10 cellular contexts compared by ENCODE assay signal in genomic region chr19:18225355-18225701, GRCh38. TPM values are rescaled to one million over a fixed set of nuclear protein-coding genes. Genes with fewer than 3 reads are reported as not detected.
DNase-seq lines count a peak whose midpoint lies in the region; ATAC-seq, FAIRE-seq and TF ChIP-seq lines count a peak whose summit lies in the region.
"Had no signal": no experiment of that assay in that cellular context is flagged by ENCODE, and none has a peak within 500 bp of the region (broad histone marks: within the 10 kb centered on the region; RNA-seq: fewer than 3 reads in every experiment).

No MANE protein-coding gene starts in this region.

- H3K4me3 Mint-ChIP-seq in CD8-positive, alpha-beta T cell: peak overlapping the region; percentile 80

- peaks cover 13% of the 10 kb centered on the region for H3K23me2 ChIP-seq in H1 (ENCODE audit: low read depth, low read length)

- peak overlapping the region; percentile 6; the same call in 1 of the 2 replicates for H2BK15ac ChIP-seq in H1 (ENCODE audit: low read length)

- no peak overlapping the region for H4K5ac ChIP-seq in H1 (ENCODE audit: insufficient read length, low read depth, low read length)

- WGBS in H1 (ENCODE audit: extremely low coverage in 1 of 2, insufficient coverage in 1 of 2, insufficient read length in 1 of 2, insufficient replicate concordance in 2 of 2, low coverage in 1 of 2, low lambda C conversion rate in 2 of 2, missing lambda C conversion rate in 1 of 2), 2 experiments: 41% methylated on average over 16 of the region's 16 CpGs; no CpG with 5 or more reads in 1 of the 2 experiments
- WGBS in prostate gland: 20% methylated on average over 15 of the region's 16 CpGs

- peaks cover 55% of the 10 kb centered on the region for H3K27me3 Mint-ChIP-seq in CD8-positive, alpha-beta T cell (ENCODE audit: low read depth)

- H3K27ac Mint-ChIP-seq in CD8-positive, alpha-beta T cell: no peak overlapping the region

- no peak overlapping the region for H3K27ac ChIP-seq in CD8-positive, alpha-beta T cell (ENCODE audit: low read depth, low read length)
- H3K27ac ChIP-seq in OCI-LY1 (ENCODE audit: low read depth, low read length, poor library complexity, severe bottlenecking): no peak overlapping the region
- no peak overlapping the region for H3K27ac ChIP-seq in H1 (ENCODE audit: low read depth, low read length)
- no peak overlapping the region for H3K27ac ChIP-seq in parathyroid adenoma
- peak overlapping the region in 1 of 2 donors; percentile 23 for H3K27ac ChIP-seq in prostate gland

- no peak overlapping the region for H3K4me3 ChIP-seq in CD8-positive, alpha-beta T cell (ENCODE audit: low read depth, low read length)
- H3K4me3 ChIP-seq in OCI-LY1 (ENCODE audit: low read depth, low read length, poor library complexity, severe bottlenecking) (no peak overlapping the region), H1 (ENCODE audit: extremely low read depth in 1 of 4, insufficient read depth in 2 of 4, low read depth in 3 of 4, low read length in 4 of 4) (peak overlapping the region in 2 of 4 experiments; percentile 40 to 72; a peak in 3 of 8 replicates), parathyroid adenoma (ENCODE audit: low read depth, low read length) (no peak overlapping the region), prostate gland (no peak overlapping the region)

- H3K4me1 ChIP-seq in CD8-positive, alpha-beta T cell (ENCODE audit: insufficient read depth, low read length): peaks cover 20% of the 10 kb centered on the region
- H3K4me1 ChIP-seq in OCI-LY1 (ENCODE audit: insufficient read depth, low read length, severe bottlenecking) (peaks cover 16% of the 10 kb centered on the region), H1 (replicated peaks in 1 of 4; ENCODE audit: control insufficient read depth in 3 of 4, insufficient read depth in 4 of 4, low read length in 3 of 4) (peaks cover 0 to 18% (median 13%) of the 10 kb centered on the region in 4 experiments; a peak in 6 of 7 replicates), parathyroid adenoma (peaks cover 6% of the 10 kb centered on the region), prostate gland (replicated peaks) (peaks cover 6% of the 10 kb centered on the region)

- H3K9me2 ChIP-seq in OCI-LY1 (ENCODE audit: low read depth, low read length): no peaks in the 10 kb centered on the region

- peak overlapping the region; percentile 48 for H3K18ac ChIP-seq in H1 (ENCODE audit: extremely low read depth, low read length)

- no peak for DNase-seq in CD8-positive, alpha-beta T cell
- no peak for DNase-seq in H1 (ENCODE audit: low read depth in 1 of 2, low spot score in 2 of 2)
- DNase-seq in NCI-H2107 (lab: John Stamatoyannopoulos, UW): no peak
- DNase-seq in prostate gland (ENCODE audit: low spot score): no peak
- DNase-seq in NCI-H1092 treated with DMSO at 0.1 percent for 48 hours (lab: John Stamatoyannopoulos, UW): no peak
- DNase-seq: T-helper 1 cell had no signal

- H3K4me1 Mint-ChIP-seq in CD8-positive, alpha-beta T cell (ENCODE audit: low read depth): peaks cover 18% of the 10 kb centered on the region

- no peaks in the 10 kb centered on the region for H3K36me3 ChIP-seq in CD8-positive, alpha-beta T cell (ENCODE audit: insufficient read depth, low read length)
- H3K36me3 ChIP-seq in OCI-LY1 (ENCODE audit: insufficient read depth, low read length) (no peaks in the 10 kb centered on the region), H1 (ENCODE audit: control insufficient read depth in 2 of 4, insufficient read depth in 4 of 4, low read length in 3 of 4) (no peaks in the 10 kb centered on the region), parathyroid adenoma (ENCODE audit: control insufficient read depth, insufficient read depth, low read length) (no peaks in the 10 kb centered on the region), prostate gland (no peaks in the 10 kb centered on the region)

- H3K9ac ChIP-seq in OCI-LY1 (ENCODE audit: low read length) (no peak overlapping the region), H1 (replicated peaks in 1 of 4; ENCODE audit: extremely low read depth in 1 of 4, low read depth in 3 of 4, low read length in 3 of 4) (no peak overlapping the region), parathyroid adenoma (no peak overlapping the region)

- no peak overlapping the region for H3K4ac ChIP-seq in H1 (replicated peaks; ENCODE audit: insufficient read length, low read depth, low read length)

- H3K23ac ChIP-seq in H1 (ENCODE audit: insufficient read length): no peak overlapping the region

- H2BK12ac ChIP-seq in H1 (ENCODE audit: low read depth, low read length): peak overlapping the region; percentile 29; the same call in 1 of the 2 replicates

- POLR2A ChIA-PET in CD8-positive, alpha-beta T cell (lab: Charles Lee): no interaction called here
- POLR2A ChIA-PET in H1 (lab: Charles Lee; ENCODE audit: partially characterized antibody): interaction anchor here (1.0 to 3.0 kb wide), 5 partner anchors 8 to 97 kb away, joined by 4 to 18 read pairs (median 9); partner anchors contain the start of genes JUND and LSM4

- no peak overlapping the region for H2BK120ac ChIP-seq in H1 (replicated peaks; ENCODE audit: low read depth, low read length)

- TF ChIP-seq POLR2A in H1 (IDR thresholded peaks at IDR 0.05; ENCODE audit: control extremely low read depth in 1 of 2, low read depth in 2 of 2, low read length in 2 of 2) (no peak), prostate gland (IDR thresholded peaks at IDR 0.05) (no peak)

- H3K79me1 ChIP-seq in H1 (ENCODE audit: low read depth, low read length): no peaks in the 10 kb centered on the region

- H2BK20ac ChIP-seq in H1 (ENCODE audit: low read length): 0 out of 2 replicates have a peak overlapping the region, but pooled peaks have one; percentile 34

- ATAC-seq in CD8-positive, alpha-beta T cell: no peak
- ATAC-seq in HG03139 (IDR thresholded peaks at IDR 0.05; ENCODE audit: unreplicated experiment): no peak

- H3F3A ChIP-seq in OCI-LY1 (ENCODE audit: insufficient read depth, low read length): no peaks in the 10 kb centered on the region

- intact Hi-C loops in CD8-positive, alpha-beta T cell (cut with DNase I, micrococcal nuclease): no loop called here
- intact Hi-C loops in prostate gland (cut with DNase I): no loop called here

- no peaks in the 10 kb centered on the region for H3K36me3 Mint-ChIP-seq in CD8-positive, alpha-beta T cell

- no peak overlapping the region for H4K91ac ChIP-seq in H1 (replicated peaks; ENCODE audit: insufficient read length, low read length)

- H4K8ac ChIP-seq in H1 (ENCODE audit: extremely low read depth, insufficient read depth, low read length): peak overlapping the region; percentile 36; the same call in 1 of the 2 replicates

- H2AFZ ChIP-seq in OCI-LY1 (ENCODE audit: low read length): no peak overlapping the region
- H2AFZ ChIP-seq in H1 (ENCODE audit: low read length): no peak overlapping the region
- peak overlapping the region; percentile 74 for H2AFZ ChIP-seq in parathyroid adenoma

- TF ChIP-seq CTCF in CD8-positive, alpha-beta T cell (IDR thresholded peaks at IDR 0.05): no peak
- TF ChIP-seq CTCF in OCI-LY1 (IDR thresholded peaks at IDR 0.05; ENCODE audit: low read length) (no peak), H1 (IDR thresholded peaks at IDR 0.05; ENCODE audit: control extremely low read depth in 1 of 3, insufficient read depth in 1 of 3, low read depth in 1 of 3, low read length in 3 of 3) (no peak), parathyroid adenoma (IDR thresholded peaks at IDR 0.05) (no peak), prostate gland (IDR thresholded peaks at IDR 0.05) (no peak)

- no peak overlapping the region for H3K56ac ChIP-seq in H1 (replicated peaks; ENCODE audit: insufficient read length, low read depth, low read length)

- H2AK5ac ChIP-seq in H1 (ENCODE audit: low read depth, low read length): no peak overlapping the region

- peaks cover 35% of the 10 kb centered on the region for H3K27me3 ChIP-seq in CD8-positive, alpha-beta T cell (ENCODE audit: insufficient read depth, low read length)
- H3K27me3 ChIP-seq in OCI-LY1 (ENCODE audit: insufficient read depth, low read length) (0 out of 2 replicates have a peak, but pooled peaks cover 3% of the 10 kb centered on the region), H1 (replicated peaks in 1 of 4; ENCODE audit: control insufficient read depth in 3 of 4, extremely low read depth in 1 of 4, insufficient read depth in 3 of 4, low read length in 3 of 4) (peaks cover 10 to 23% (median 17%) of the 10 kb centered on the region in 4 experiments), parathyroid adenoma (ENCODE audit: control insufficient read depth, insufficient read depth, low read length) (no peaks in the 10 kb centered on the region), prostate gland (replicated peaks; ENCODE audit: insufficient read depth) (peaks cover 17% of the 10 kb centered on the region)

- FAIRE-seq in H1 (lab: Jason Lieb, UNC): no peak
- FAIRE-seq: D721Med had no signal

- no peak overlapping the region for H3K14ac ChIP-seq in H1 (ENCODE audit: insufficient read length)

- no peaks in the 10 kb centered on the region for H3K9me3 Mint-ChIP-seq in CD8-positive, alpha-beta T cell

- no peak overlapping the region for H2BK5ac ChIP-seq in H1 (ENCODE audit: low read depth, low read length)

- H3K9me3 ChIP-seq in CD8-positive, alpha-beta T cell (ENCODE audit: low read length): no peaks in the 10 kb centered on the region
- H3K9me3 ChIP-seq in OCI-LY1 (ENCODE audit: low read length): no peaks in the 10 kb centered on the region
- no peaks in the 10 kb centered on the region for H3K9me3 ChIP-seq in H1 (ENCODE audit: insufficient read depth in 2 of 2, low read depth in 1 of 2, low read length in 1 of 2)
- H3K9me3 ChIP-seq in parathyroid adenoma (ENCODE audit: control insufficient read depth, low read length): no peaks in the 10 kb centered on the region
- no peaks in the 10 kb centered on the region for H3K9me3 ChIP-seq in prostate gland

- CTCF ChIA-PET in CD8-positive, alpha-beta T cell (lab: Charles Lee): interaction anchor here (2.1 kb wide), 1 partner anchor 27 kb away, joined by 13 read pairs; no protein-coding TSS in a partner anchor
- CTCF ChIA-PET in H1 (lab: Charles Lee; ENCODE audit: partially characterized antibody): interaction anchor here (0.6 to 2.3 kb wide), 7 partner anchors 10 to 97 kb away, joined by 3 to 15 read pairs (median 4); partner anchors contain the start of gene LSM4

- no peak for TF ChIP-seq EP300 in H1 (IDR thresholded peaks at IDR 0.05; ENCODE audit: borderline replicate concordance in 1 of 2, low read depth in 2 of 2, low read length in 2 of 2)

- TF ChIP-seq RAD21 in H1 (IDR thresholded peaks at IDR 0.05 in 1 of 2, conservative IDR thresholded peaks at IDR 0.05 in 1 of 2; ENCODE audit: low read depth in 2 of 2, low read length in 2 of 2): no peak

- H3K4me2 ChIP-seq in OCI-LY1 (ENCODE audit: low read length): peak overlapping the region; percentile 66; the same call in 1 of the 2 replicates
- H3K4me2 ChIP-seq in H1 (ENCODE audit: insufficient read depth in 1 of 2, low read depth in 2 of 2, low read length in 2 of 2): peak overlapping the region; percentile 72 to 98
- H3K4me2 ChIP-seq in parathyroid adenoma (ENCODE audit: low read length): peak overlapping the region; percentile 77

- H3K79me2 ChIP-seq in OCI-LY1 (ENCODE audit: insufficient read depth, low read length): no peaks in the 10 kb centered on the region
- H3K79me2 ChIP-seq in H1 (ENCODE audit: control insufficient read depth in 1 of 2, insufficient read depth in 2 of 2, low read length in 2 of 2): no peaks in the 10 kb centered on the region
- H3K79me2 ChIP-seq in parathyroid adenoma: no peaks in the 10 kb centered on the region

- H4K20me1 ChIP-seq in OCI-LY1 (ENCODE audit: insufficient read depth, low read length) (no peaks in the 10 kb centered on the region), H1 (replicated peaks in 1 of 2; ENCODE audit: control insufficient read depth in 1 of 2, insufficient read depth in 2 of 2, low read length in 2 of 2) (no peaks in the 10 kb centered on the region)

RNA-seq across cellular contexts. Expression of gene PDE4C, which starts 0.9 kb away (rescaled TPM):
- under 1 TPM in 1 of 2 experiments, not detected in 1; 0.71 TPM for total RNA-seq in CD8-positive, alpha-beta T cell
- 2.3 and 2.7 TPM in 2 replicates for total RNA-seq in H1 (2021; fragmentation: NEBNext Ultra II Directional; extraction: Animal tissue kit (Norgen Biotek cat#: 25700))
- 3.1 and 3.7 TPM in 2 replicates for polyA plus RNA-seq in H1 (2011; rRNA removed)
- 4.7 TPM for polyA plus RNA-seq in H1 (2011; cell fraction: cytosol; rRNA removed)
- polyA plus RNA-seq in H1 (2011; cell fraction: nucleus; rRNA removed): 10.8 TPM
- 1.8 to 3.1 TPM (median 2.3 TPM) in 4 replicates for polyA plus RNA-seq in H1 (2012, experiment 1 of 2)
- polyA plus RNA-seq in H1 (2012, experiment 2 of 2): 1.1 TPM
- 0.71 TPM for polyA plus RNA-seq in H1 (2013, experiment 1 of 2)
- 0.85 TPM for polyA plus RNA-seq in H1 (2013, experiment 2 of 2)
- polyA minus RNA-seq in H1 (2011; rRNA and poly(A)+ RNA removed): 2.6 and 5.2 TPM in 2 replicates
- polyA minus RNA-seq in H1 (2011; cell fraction: cytosol; rRNA and poly(A)+ RNA removed): 3.2 TPM
- 8.1 TPM for polyA minus RNA-seq in H1 (2011; cell fraction: nucleus; rRNA and poly(A)+ RNA removed)
- total RNA-seq in prostate gland: 1 to 10 TPM in 1 of 2 donors, under 1 TPM in 1; 0.27 to 1.6 TPM

RNA-seq across cellular contexts. Expression of gene RAB3A, which starts 21.5 kb away (rescaled TPM):
- 10 to 100 TPM; 16.8 to 19.4 TPM for total RNA-seq in CD8-positive, alpha-beta T cell
- total RNA-seq in H1 (2021; fragmentation: NEBNext Ultra II Directional; extraction: Animal tissue kit (Norgen Biotek cat#: 25700)): 14.2 and 14.3 TPM in 2 replicates
- polyA plus RNA-seq in H1 (2011; rRNA removed): 13.6 and 18.6 TPM in 2 replicates
- 7.1 TPM for polyA plus RNA-seq in H1 (2011; cell fraction: cytosol; rRNA removed)
- 26.7 TPM for polyA plus RNA-seq in H1 (2011; cell fraction: nucleus; rRNA removed)
- 10.0 to 16.5 TPM (median 14.3 TPM) in 4 replicates for polyA plus RNA-seq in H1 (2012, experiment 1 of 2)
- polyA plus RNA-seq in H1 (2012, experiment 2 of 2): 11.5 TPM
- polyA plus RNA-seq in H1 (2013, experiment 1 of 2): 12.1 TPM
- 13.1 TPM for polyA plus RNA-seq in H1 (2013, experiment 2 of 2)
- 42.9 and 47.7 TPM in 2 replicates for polyA minus RNA-seq in H1 (2011; rRNA and poly(A)+ RNA removed)
- 23.5 TPM for polyA minus RNA-seq in H1 (2011; cell fraction: cytosol; rRNA and poly(A)+ RNA removed)
- 17.7 TPM for polyA minus RNA-seq in H1 (2011; cell fraction: nucleus; rRNA and poly(A)+ RNA removed)
- total RNA-seq in prostate gland: 1 to 10 TPM; 2.5 to 6.0 TPM

RNA-seq across cellular contexts. Expression of gene MPV17L2, which starts 32.3 kb away (rescaled TPM):
- 1 to 10 TPM; 4.0 to 5.2 TPM for total RNA-seq in CD8-positive, alpha-beta T cell
- total RNA-seq in H1 (2021; fragmentation: NEBNext Ultra II Directional; extraction: Animal tissue kit (Norgen Biotek cat#: 25700)): 24.2 and 28.6 TPM in 2 replicates
- 80.1 and 82.6 TPM in 2 replicates for polyA plus RNA-seq in H1 (2011; rRNA removed)
- 52.7 TPM for polyA plus RNA-seq in H1 (2011; cell fraction: cytosol; rRNA removed)
- polyA plus RNA-seq in H1 (2011; cell fraction: nucleus; rRNA removed): 45.3 TPM
- polyA plus RNA-seq in H1 (2012, experiment 1 of 2): 29.4 to 37.4 TPM (median 36.6 TPM) in 4 replicates
- polyA plus RNA-seq in H1 (2012, experiment 2 of 2): 48.3 TPM
- polyA plus RNA-seq in H1 (2013, experiment 1 of 2): 41.2 TPM
- polyA plus RNA-seq in H1 (2013, experiment 2 of 2): 42.3 TPM
- polyA minus RNA-seq in H1 (2011; rRNA and poly(A)+ RNA removed): 31.0 and 44.7 TPM in 2 replicates
- 16.7 TPM for polyA minus RNA-seq in H1 (2011; cell fraction: cytosol; rRNA and poly(A)+ RNA removed)
- polyA minus RNA-seq in H1 (2011; cell fraction: nucleus; rRNA and poly(A)+ RNA removed): 12.7 TPM
- 10 to 100 TPM in 1 of 2 donors, 1 to 10 TPM in 1; 8.5 to 21.1 TPM for total RNA-seq in prostate gland

RNA-seq across cellular contexts. Expression of gene IQCN, which starts 48.9 kb away (rescaled TPM):
- total RNA-seq in CD8-positive, alpha-beta T cell: 10 to 100 TPM in 1 of 2 experiments, 1 to 10 TPM in 1; 7.6 to 10.4 TPM
- 0.31 and 1.0 TPM in 2 replicates for total RNA-seq in H1 (2021; fragmentation: NEBNext Ultra II Directional; extraction: Animal tissue kit (Norgen Biotek cat#: 25700))
- polyA plus RNA-seq in H1 (2011; rRNA removed): 0.36 and 0.82 TPM in 2 replicates
- 0.45 TPM for polyA plus RNA-seq in H1 (2011; cell fraction: cytosol; rRNA removed)
- 4.0 TPM for polyA plus RNA-seq in H1 (2011; cell fraction: nucleus; rRNA removed)
- polyA plus RNA-seq in H1 (2012, experiment 1 of 2): 0.22 to 0.46 TPM (median 0.31 TPM) in 4 replicates
- polyA plus RNA-seq in H1 (2012, experiment 2 of 2): 0.18 TPM
- 0.12 TPM for polyA plus RNA-seq in H1 (2013, experiment 1 of 2)
- 0.15 TPM for polyA plus RNA-seq in H1 (2013, experiment 2 of 2)
- 0.98 and 1.9 TPM in 2 replicates for polyA minus RNA-seq in H1 (2011; rRNA and poly(A)+ RNA removed)
- polyA minus RNA-seq in H1 (2011; cell fraction: cytosol; rRNA and poly(A)+ RNA removed): 0.51 TPM
- polyA minus RNA-seq in H1 (2011; cell fraction: nucleus; rRNA and poly(A)+ RNA removed): 3.5 TPM
- 10 to 100 TPM in 1 of 2 donors, 1 to 10 TPM in 1; 4.1 to 19.5 TPM for total RNA-seq in prostate gland

RNA-seq across cellular contexts. Expression of gene IFI30, which starts 51.7 kb away (rescaled TPM):
- 1 to 10 TPM; 1.6 to 1.8 TPM for total RNA-seq in CD8-positive, alpha-beta T cell
- 25.9 and 28.9 TPM in 2 replicates for total RNA-seq in H1 (2021; fragmentation: NEBNext Ultra II Directional; extraction: Animal tissue kit (Norgen Biotek cat#: 25700))
- 59.5 and 62.4 TPM in 2 replicates for polyA plus RNA-seq in H1 (2011; rRNA removed)
- polyA plus RNA-seq in H1 (2011; cell fraction: cytosol; rRNA removed): 58.0 TPM
- polyA plus RNA-seq in H1 (2011; cell fraction: nucleus; rRNA removed): 51.4 TPM
- 25.3 to 49.4 TPM (median 43.4 TPM) in 4 replicates for polyA plus RNA-seq in H1 (2012, experiment 1 of 2)
- polyA plus RNA-seq in H1 (2012, experiment 2 of 2): 54.5 TPM
- polyA plus RNA-seq in H1 (2013, experiment 1 of 2): 60.7 TPM
- 66.1 TPM for polyA plus RNA-seq in H1 (2013, experiment 2 of 2)
- 39.9 and 40.8 TPM in 2 replicates for polyA minus RNA-seq in H1 (2011; rRNA and poly(A)+ RNA removed)
- polyA minus RNA-seq in H1 (2011; cell fraction: cytosol; rRNA and poly(A)+ RNA removed): 26.3 TPM
- 15.6 TPM for polyA minus RNA-seq in H1 (2011; cell fraction: nucleus; rRNA and poly(A)+ RNA removed)
- 10 to 100 TPM; 20.9 to 22.5 TPM for total RNA-seq in prostate gland
